In genomic region chr5:138178516-138179276, GRCh38 we compare ENCODE assay signal across 8 cellular contexts.
DNase-seq lines count a peak whose midpoint lies in the region; ATAC-seq and TF ChIP-seq lines count a peak whose summit lies in the region.

TSS of gene BRD8 (minus strand) at chr5:138178630. CDS start at chr5:138178614, 16 bp downstream.
TSS of gene KIF20A (plus strand) at chr5:138179112. CDS start at chr5:138179681, 569 bp downstream.

- H3K4me1 ChIP-seq in OCI-LY1 (ENCODE audit: insufficient read depth, low read length, severe bottlenecking), result peaks cover 21% of the 10 kb centered on the region

- H2AFZ ChIP-seq in OCI-LY1 (ENCODE audit: low read length), result peak within 1 kb of the TSS; percentile 48; the same call in 1 of the 2 replicates

- peak within 1 kb of the TSS; percentile 90 for H3K4me2 ChIP-seq in OCI-LY1 (ENCODE audit: low read length)

- peaks cover 19% of the 10 kb centered on the region for H3K79me2 ChIP-seq in OCI-LY1 (ENCODE audit: insufficient read depth, low read length)

- DNase-seq in DMS 273 treated with DMSO at 0.1 percent for 48 hours (lab: John Stamatoyannopoulos, UW) (peak; percentile 98), HuH-7 (ENCODE audit: low spot score) (peak; percentile 72), epidermal melanocyte (ENCODE audit: insufficient read length, low spot score) (peak; percentile 92), midbrain (lab: John Stamatoyannopoulos, UW) (peak; percentile 97)
- peak; percentile 79 for DNase-seq in activated CD8-positive, alpha-beta memory T cell treated with anti-CD3 and anti-CD28 coated beads, Interleukin-2, amount 50 U/mL, for 24 hours (ENCODE audit: extremely low read depth)
- DNase-seq in stimulated activated CD8-positive, alpha-beta memory T cell treated with anti-CD3 and anti-CD28 coated beads, Interleukin-2, amount 100 ng/mL, for 1 hour (ENCODE audit: low read depth in 2 of 2), result peak; percentile 68 to 77

- no peak for TF ChIP-seq CTCF in OCI-LY1 (IDR thresholded peaks at IDR 0.05; ENCODE audit: low read length)

- H3K9me2 ChIP-seq in OCI-LY1 (ENCODE audit: low read depth, low read length), result no peaks in the 10 kb centered on the region

- ATAC-seq in GM21526 (IDR thresholded peaks at IDR 0.05; ENCODE audit: low FRiP score, unreplicated experiment), result peak; percentile 76

- peak within 1 kb of the TSS; percentile 83 for H3K27ac ChIP-seq in OCI-LY1 (ENCODE audit: low read depth, low read length, poor library complexity, severe bottlenecking)

- H3K9ac ChIP-seq in OCI-LY1 (ENCODE audit: low read length), result peak within 1 kb of the TSS; percentile 90

- no peaks in the 10 kb centered on the region for H4K20me1 ChIP-seq in OCI-LY1 (ENCODE audit: insufficient read depth, low read length)

- no peaks in the 10 kb centered on the region for H3F3A ChIP-seq in OCI-LY1 (ENCODE audit: insufficient read depth, low read length)

- peaks cover 57% of the 10 kb centered on the region for H3K36me3 ChIP-seq in OCI-LY1 (ENCODE audit: insufficient read depth, low read length)

- H3K9me3 ChIP-seq in OCI-LY1 (ENCODE audit: low read length), result no peaks in the 10 kb centered on the region

- H3K27me3 ChIP-seq in OCI-LY1 (ENCODE audit: insufficient read depth, low read length), result no peaks in the 10 kb centered on the region

- H3K4me3 ChIP-seq in OCI-LY1 (ENCODE audit: low read depth, low read length, poor library complexity, severe bottlenecking), result peak within 1 kb of the TSS; percentile 90

Comparison
In these comparisons a context has a peak if more than half of its experiments do, and no peak if none do; other contexts are left out.
1. Peak in every context shown above with its lines: DNase-seq, ATAC-seq, H3K4me3 ChIP-seq and H3K27ac ChIP-seq.